In genomic region chr17:67492251-67492740, GRCh38 we compare ENCODE assay signal across 14 cellular contexts.
DNase-seq lines count a peak whose midpoint lies in the region; ATAC-seq and TF ChIP-seq lines count a peak whose summit lies in the region.
"Had no signal": no experiment of that assay in that cellular context is flagged by ENCODE, and none has a peak within 500 bp of the region (broad histone marks: within the 10 kb centered on the region; RNA-seq: fewer than 3 reads in every experiment).

No MANE protein-coding gene starts in this region.

- no peak for DNase-seq in activated T-cell treated with anti-CD3 and anti-CD28 coated beads, Interleukin-2, amount 50 U/mL, for 24 hours
- DNase-seq in activated T-cell treated with anti-CD3 and anti-CD28 coated beads, Interleukin-2, amount 50 U/mL, for 1 hour = no peak
- DNase-seq in fibroblast of villous mesenchyme (ENCODE audit: low read depth) = peak; percentile 59
- no peak for DNase-seq in stomach
- no peak for DNase-seq in T1000 (lab: John Stamatoyannopoulos, UW)
- DNase-seq in ascending aorta (ENCODE audit: low spot score in 2 of 2) = no peak
- DNase-seq: DMS153, left lung had no signal

- TF ChIP-seq CTCF in fibroblast of villous mesenchyme (IDR thresholded peaks at IDR 0.05; ENCODE audit: insufficient read depth, low read depth, low read length) (no peak), stomach (IDR thresholded peaks at IDR 0.05) (no peak), ascending aorta (IDR thresholded peaks at IDR 0.05) (no peak)

- H3K36me3 Mint-ChIP-seq in activated T-cell treated with anti-CD3 and anti-CD28 coated beads, Interleukin-2, amount 50 U/mL, for 24 hours (ENCODE audit: low read depth) = peaks cover 19% of the 10 kb centered on the region
- H3K36me3 Mint-ChIP-seq in activated naive CD8-positive, alpha-beta T cell = peaks cover 16% of the 10 kb centered on the region

- H3K4me3 Mint-ChIP-seq in activated T-cell treated with anti-CD3 and anti-CD28 coated beads, Interleukin-2, amount 50 U/mL, for 24 hours = peak overlapping the region; percentile 19
- peak overlapping the region; percentile 21 for H3K4me3 Mint-ChIP-seq in activated naive CD8-positive, alpha-beta T cell
- H3K4me3 Mint-ChIP-seq: nephron had no signal

- H3K27ac Mint-ChIP-seq in activated T-cell treated with anti-CD3 and anti-CD28 coated beads, Interleukin-2, amount 50 U/mL, for 24 hours = peak overlapping the region; percentile 51
- peak overlapping the region; percentile 66 for H3K27ac Mint-ChIP-seq in activated naive CD8-positive, alpha-beta T cell

- no peak for TF ChIP-seq EP300 in stomach (IDR thresholded peaks at IDR 0.05)

- TF ChIP-seq POLR2A in stomach (IDR thresholded peaks at IDR 0.05) = no peak

- H3K27me3 Mint-ChIP-seq in activated T-cell treated with anti-CD3 and anti-CD28 coated beads, Interleukin-2, amount 50 U/mL, for 24 hours = no peaks in the 10 kb centered on the region
- H3K27me3 Mint-ChIP-seq in activated naive CD8-positive, alpha-beta T cell = no peaks in the 10 kb centered on the region

- peaks cover 79% of the 10 kb centered on the region for H3K4me1 Mint-ChIP-seq in activated T-cell treated with anti-CD3 and anti-CD28 coated beads, Interleukin-2, amount 50 U/mL, for 24 hours (ENCODE audit: low read depth)
- peaks cover 70% of the 10 kb centered on the region for H3K4me1 Mint-ChIP-seq in activated naive CD8-positive, alpha-beta T cell (ENCODE audit: low read depth)

- H3K27me3 ChIP-seq in stomach (no peaks in the 10 kb centered on the region), ascending aorta (no peaks in the 10 kb centered on the region)
- H3K27me3 ChIP-seq: left lung, SJCRH30, tibial nerve had no signal

- ATAC-seq in GM21423 (IDR thresholded peaks at IDR 0.05; ENCODE audit: unreplicated experiment) = no peak
- ATAC-seq: left lung had no signal

- H3K9me3 ChIP-seq in stomach = no peaks in the 10 kb centered on the region
- H3K9me3 ChIP-seq in ascending aorta = no peaks in the 10 kb centered on the region
- H3K9me3 ChIP-seq: tibial nerve had no signal

- H3K4me1 ChIP-seq in stomach (peaks cover 4 to 34% (median 21%) of the 10 kb centered on the region in 4 donors), ascending aorta (peaks cover 2 to 4% of the 10 kb centered on the region in 2 donors)

- no peak overlapping the region for H3K4me3 ChIP-seq in fibroblast of villous mesenchyme (ENCODE audit: low read depth, low read length)
- H3K4me3 ChIP-seq in stomach = no peak overlapping the region
- H3K4me3 ChIP-seq in ascending aorta = no peak overlapping the region
- H3K4me3 ChIP-seq: left lung, SJCRH30 had no signal

- intact Hi-C loops in stomach (cut with DNase I; ENCODE audit: low total_unique reads) = no loop called here
- intact Hi-C loops in ascending aorta (cut with DNase I) = no loop called here

- WGBS in stomach, 5 donors = 60 to 72% (median 68%) methylated on average over 5 of the region's 5 CpGs

- no peaks in the 10 kb centered on the region for H3K36me3 ChIP-seq in stomach
- H3K36me3 ChIP-seq in ascending aorta = no peaks in the 10 kb centered on the region
- H3K36me3 ChIP-seq: left lung, SJCRH30, tibial nerve had no signal

- H3K27ac ChIP-seq in stomach (peak overlapping the region in 4 of 5 donors; percentile 15 to 77 (median 50)), ascending aorta (no peak overlapping the region)
- H3K27ac ChIP-seq: left lung, SJCRH30, VCaP had no signal

- H3K9me3 Mint-ChIP-seq in activated T-cell treated with anti-CD3 and anti-CD28 coated beads, Interleukin-2, amount 50 U/mL, for 24 hours = peaks cover 6% of the 10 kb centered on the region
- H3K9me3 Mint-ChIP-seq in activated naive CD8-positive, alpha-beta T cell (ENCODE audit: low read depth) = peaks cover 3% of the 10 kb centered on the region
- H3K9me3 Mint-ChIP-seq: nephron had no signal

Comparison
In these comparisons a context has a peak if more than half of its experiments do, and no peak if none do; other contexts are left out.
1. H3K27ac ChIP-seq: peak in stomach (4 of 5); none in ascending aorta (0 of 2).